Comparison of ENCODE assay signal across 8 cellular contexts in the genomic region with DNA sequence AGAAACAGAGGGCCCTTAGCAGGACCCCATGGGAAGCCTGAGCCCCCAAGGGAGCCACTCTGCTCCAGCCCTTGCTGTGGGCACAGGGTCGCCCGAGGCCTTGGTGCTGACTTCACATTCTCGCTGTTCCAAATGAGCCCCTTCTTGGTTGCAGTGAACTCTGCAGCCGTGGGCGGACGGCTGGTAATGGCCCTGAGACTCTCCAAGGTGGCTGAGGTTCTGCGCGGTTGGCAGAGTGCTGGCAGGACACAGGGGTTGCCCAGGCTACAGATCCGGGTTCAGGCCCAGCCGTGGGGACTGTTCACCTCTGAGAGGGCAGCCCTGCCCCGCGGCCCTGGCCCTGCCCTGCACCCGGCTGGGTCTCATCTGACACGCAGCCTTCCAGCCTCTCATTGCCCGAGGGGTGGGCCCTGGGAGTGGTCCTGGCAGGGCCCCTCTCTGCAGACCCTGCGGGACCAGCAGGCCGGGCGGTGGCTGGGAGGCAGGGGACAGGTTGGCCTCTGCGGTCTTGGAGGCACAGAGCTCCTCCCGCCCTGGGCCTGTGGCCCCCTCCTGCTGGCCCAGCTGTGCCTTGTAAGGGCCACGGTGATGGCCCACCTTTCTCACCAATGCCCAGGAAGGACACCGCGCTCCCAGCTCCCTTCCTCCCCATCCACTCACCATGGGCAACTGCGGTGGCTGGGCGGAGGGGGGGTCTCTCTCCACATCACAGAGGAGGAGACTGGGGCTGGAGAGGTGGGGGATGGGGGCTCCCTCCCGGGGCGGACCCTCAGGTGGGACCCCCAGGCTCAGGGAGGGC. TPM values are rescaled to one million over a fixed set of nuclear protein-coding genes. Genes with fewer than 3 reads are reported as not detected.
A peak's percentile ranks its signal among the peaks of the same experiment; 100 is the strongest.
DNase-seq lines count a peak whose midpoint lies in the region; ATAC-seq and TF ChIP-seq lines count a peak whose summit lies in the region.

No MANE protein-coding gene starts in this region.

- H3K4me1 Mint-ChIP-seq in MCF 10A (ENCODE audit: insufficient read depth, unreplicated experiment), result peaks cover 13% of the 10 kb centered on the region

- no peak for TF ChIP-seq CTCF in AG04450 (IDR thresholded peaks at IDR 0.05; ENCODE audit: low read depth, low read length)
- no peak for TF ChIP-seq CTCF in MCF 10A (IDR thresholded peaks at IDR 0.05; ENCODE audit: unreplicated experiment)

- intact Hi-C loops in MCF 10A (cut with micrococcal nuclease), result no loop called here
- intact Hi-C loops in posterior vena cava (cut with DNase I), result no loop called here

- no peak overlapping the region for H3K27ac Mint-ChIP-seq in MCF 10A (ENCODE audit: low read depth, unreplicated experiment)

- H3K9ac ChIP-seq in Karpas-422 (ENCODE audit: low read length), result no peak overlapping the region

- no peaks in the 10 kb centered on the region for H3K36me3 Mint-ChIP-seq in MCF 10A (ENCODE audit: insufficient read depth, unreplicated experiment)

- H3K4me3 ChIP-seq in AG04450 (ENCODE audit: low read depth, low read length), result no peak overlapping the region
- no peak overlapping the region for H3K4me3 ChIP-seq in Karpas-422 (ENCODE audit: low read length)

- ATAC-seq in GM18505 (IDR thresholded peaks at IDR 0.05; ENCODE audit: unreplicated experiment), result peak; percentile 9

- no peak overlapping the region for H2AFZ ChIP-seq in Karpas-422 (ENCODE audit: low read length)

- no peaks in the 10 kb centered on the region for H3K79me2 ChIP-seq in Karpas-422 (ENCODE audit: low read length)

- DNase-seq in AG04450 (ENCODE audit: low read depth, low spot score) (no peak), M059J (ENCODE audit: low read depth) (peak; percentile 70), MCF 10A (ENCODE audit: unreplicated experiment) (peak; percentile 18), posterior vena cava (ENCODE audit: low spot score) (peak; percentile 73), HT-29 (ENCODE audit: low spot score) (no peak), Karpas-422 (no peak), NK-92 (lab: John Stamatoyannopoulos, UW; ENCODE audit: unreplicated experiment) (no peak)

- no peaks in the 10 kb centered on the region for H3K36me3 ChIP-seq in Karpas-422 (ENCODE audit: insufficient read depth, low read length)

- H3K27me3 Mint-ChIP-seq in MCF 10A (ENCODE audit: insufficient read depth, unreplicated experiment), result no peaks in the 10 kb centered on the region

- no peak overlapping the region for H3K4me2 ChIP-seq in Karpas-422 (ENCODE audit: low read depth, low read length, poor library complexity, severe bottlenecking)

- POLR2A ChIA-PET in AG04450 (lab: Yijun Ruan, JAX), result no interaction called here
- POLR2A ChIA-PET in MCF 10A (lab: Yijun Ruan, JAX), result interaction anchor here (0.9 kb wide), 1 partner anchor 13 kb away, joined by 4 read pairs; no protein-coding TSS in a partner anchor

- no peaks in the 10 kb centered on the region for H3K9me2 ChIP-seq in Karpas-422 (replicated peaks; ENCODE audit: insufficient read depth, low read length)

- no peaks in the 10 kb centered on the region for H3K9me3 Mint-ChIP-seq in MCF 10A (ENCODE audit: unreplicated experiment)

- no peak for TF ChIP-seq POLR2A in GM18505 (IDR thresholded peaks at IDR 0.05; ENCODE audit: borderline replicate concordance, extremely low read depth, insufficient read depth, insufficient read length)

- no peak overlapping the region for H3K4me3 Mint-ChIP-seq in MCF 10A (ENCODE audit: unreplicated experiment)

- peaks cover 5% of the 10 kb centered on the region; the same call in 1 of the 2 replicates for H4K20me1 ChIP-seq in Karpas-422 (ENCODE audit: insufficient read depth, low read depth, low read length)

- CTCF ChIA-PET in AG04450 (lab: Charles Lee) (no interaction called here), MCF 10A (lab: Yijun Ruan, JAX) (no interaction called here)

- no peaks in the 10 kb centered on the region; the same call in 1 of the 2 replicates for H3K9me3 ChIP-seq in AG04450 (ENCODE audit: control insufficient read depth, insufficient read depth, low read length)
- H3K9me3 ChIP-seq in Karpas-422 (ENCODE audit: low read length), result no peaks in the 10 kb centered on the region

- H3K4me1 ChIP-seq in Karpas-422 (ENCODE audit: low read length), result peaks cover 12% of the 10 kb centered on the region

- peak overlapping the region; percentile 70 for H3K27ac ChIP-seq in AG04450 (ENCODE audit: low read depth, low read length)
- H3K27ac ChIP-seq in Karpas-422 (ENCODE audit: low read length), result no peak overlapping the region

- BruUV-seq in MCF 10A (replicated peaks; lab: Mats Ljungman, UMichigan), result no TSS peak

- H3K27me3 ChIP-seq in AG04450 (ENCODE audit: control insufficient read depth, insufficient read depth, low read length), result no peaks in the 10 kb centered on the region
- no peaks in the 10 kb centered on the region for H3K27me3 ChIP-seq in Karpas-422 (ENCODE audit: low read length)

RNA-seq across cellular contexts. Expression of a gene that starts 51.6 kb away (rescaled TPM):
- 22.3 and 24.6 TPM in 2 replicates for polyA plus RNA-seq in AG04450 (2011; rRNA removed)
- 24.0 and 25.8 TPM in 2 replicates for polyA minus RNA-seq in AG04450 (2011; rRNA and poly(A)+ RNA removed)
- total RNA-seq in M059J (2014; rRNA removed; shearing (Covaris generic)), result 49.1 and 50.6 TPM in 2 replicates
- total RNA-seq in MCF 10A (2022) (3.2 and 3.3 TPM in 2 replicates), posterior vena cava (1 to 10 TPM in 1 of 2 donors, under 1 TPM in 1; 0.69 to 2.9 TPM)
- 3.0 and 5.4 TPM in 2 replicates for total RNA-seq in HT-29 (2014; rRNA removed; shearing (Covaris generic))
- total RNA-seq in Karpas-422 (2014; rRNA removed; shearing (Covaris generic); ENCODE audit: low replicate concordance), result 2.5 and 2.6 TPM in 2 replicates

Comparison
In these comparisons a context has a peak if more than half of its experiments do, and no peak if none do; other contexts are left out.
1. DNase-seq: peak in M059J (single experiment), MCF 10A (single experiment) and posterior vena cava (single experiment); none in AG04450 (single experiment), HT-29 (single experiment), Karpas-422 (single experiment) and NK-92 (single experiment).